18 cellular contexts compared by ENCODE assay signal in the genomic region with DNA sequence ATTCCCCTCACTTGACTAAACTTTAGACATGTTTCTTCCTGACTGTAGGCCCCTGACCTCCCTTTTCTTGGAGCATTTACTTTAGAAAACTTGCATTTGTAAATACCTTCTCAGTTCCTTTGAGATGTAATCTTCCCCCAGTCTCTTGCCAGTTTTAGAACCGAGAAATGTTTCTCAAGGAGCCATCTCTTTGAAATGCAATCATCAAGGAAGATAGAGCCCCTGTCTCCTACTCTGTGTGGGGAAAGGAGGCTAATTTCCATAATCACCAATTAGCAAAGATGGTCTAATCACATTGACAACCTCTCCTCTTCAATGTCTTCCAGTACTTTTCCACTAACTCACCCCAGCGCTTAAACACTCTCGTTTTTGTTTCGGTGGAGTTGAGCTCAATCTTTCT.
DNase-seq lines count a peak whose midpoint lies in the region; ATAC-seq and TF ChIP-seq lines count a peak whose summit lies in the region.
"Had no signal": no experiment of that assay in that cellular context is flagged by ENCODE, and none has a peak within 500 bp of the region (broad histone marks: within the 10 kb centered on the region; RNA-seq: fewer than 3 reads in every experiment).

No MANE protein-coding gene starts in this region.

- no peak overlapping the region for H3K27ac Mint-ChIP-seq in WTC11
- H3K27ac Mint-ChIP-seq in T-helper 2 cell treated with Interferon-gamma antibody and Interleukin-4, amounts not matched to agents 5 μg/mL and 100 μg/mL, for 36 hours, result no peak overlapping the region
- H3K27ac Mint-ChIP-seq: CD4-positive, CD25-positive, alpha-beta regulatory T cell; CD8-positive, alpha-beta memory T cell; H9 had no signal

- H3K4me2 ChIP-seq in mesendoderm (ENCODE audit: low read length), result no peak overlapping the region

- no peak for TF ChIP-seq CTCF in WTC11 (IDR thresholded peaks at IDR 0.05)

- H3K27me3 Mint-ChIP-seq in WTC11 (ENCODE audit: low read depth), result peaks cover 70% of the 10 kb centered on the region
- H3K27me3 Mint-ChIP-seq in T-helper 2 cell treated with Interferon-gamma antibody and Interleukin-4, amounts not matched to agents 5 μg/mL and 100 μg/mL, for 36 hours (ENCODE audit: low read depth), result peaks cover 5% of the 10 kb centered on the region
- H3K27me3 Mint-ChIP-seq: CD4-positive, CD25-positive, alpha-beta regulatory T cell had no signal

- H3K4ac ChIP-seq in mesendoderm (ENCODE audit: low read depth, low read length), result no peak overlapping the region

- H3K4me3 ChIP-seq in H7 (ENCODE audit: insufficient read depth, low read depth, low read length), result no peak overlapping the region
- H3K4me3 ChIP-seq in mesendoderm (ENCODE audit: low read length), result no peak overlapping the region

- no peak overlapping the region for H3K27ac ChIP-seq in mesendoderm (ENCODE audit: low read depth, low read length)

- H3K4me1 Mint-ChIP-seq in WTC11, result peaks cover 8% of the 10 kb centered on the region
- H3K4me1 Mint-ChIP-seq in T-helper 2 cell treated with Interferon-gamma antibody and Interleukin-4, amounts not matched to agents 5 μg/mL and 100 μg/mL, for 36 hours (ENCODE audit: low read depth), result no peaks in the 10 kb centered on the region
- H3K4me1 Mint-ChIP-seq: CD8-positive, alpha-beta memory T cell had no signal

- H3K9ac ChIP-seq in mesendoderm (ENCODE audit: low read length), result no peak overlapping the region

- no peak overlapping the region for H4K5ac ChIP-seq in mesendoderm (ENCODE audit: low read length)

- H3K36me3 Mint-ChIP-seq in WTC11, result no peaks in the 10 kb centered on the region
- no peaks in the 10 kb centered on the region for H3K36me3 Mint-ChIP-seq in T-helper 2 cell treated with Interferon-gamma antibody and Interleukin-4, amounts not matched to agents 5 μg/mL and 100 μg/mL, for 36 hours (ENCODE audit: low read depth)
- H3K36me3 Mint-ChIP-seq: CD4-positive, CD25-positive, alpha-beta regulatory T cell; CD8-positive, alpha-beta memory T cell had no signal

- H3K23ac ChIP-seq in mesendoderm (ENCODE audit: low read length), result no peak overlapping the region

- H3K56ac ChIP-seq in mesendoderm (ENCODE audit: low read length), result no peak overlapping the region

- no peak overlapping the region for H3K4me3 Mint-ChIP-seq in WTC11
- H3K4me3 Mint-ChIP-seq in T-helper 2 cell treated with Interferon-gamma antibody and Interleukin-4, amounts not matched to agents 5 μg/mL and 100 μg/mL, for 36 hours, result no peak overlapping the region
- H3K4me3 Mint-ChIP-seq: CD4-positive, CD25-positive, alpha-beta regulatory T cell; CD8-positive, alpha-beta memory T cell; H9 had no signal

- H3K79me2 ChIP-seq in mesendoderm (ENCODE audit: control insufficient read depth, insufficient read depth, low read length), result no peaks in the 10 kb centered on the region

- no peak overlapping the region for H2BK15ac ChIP-seq in mesendoderm (replicated peaks; ENCODE audit: low read depth)

- no peak overlapping the region for H3K18ac ChIP-seq in mesendoderm (ENCODE audit: low read length)

- no peaks in the 10 kb centered on the region for H3K79me1 ChIP-seq in mesendoderm (ENCODE audit: low read length)

- POLR2A ChIA-PET in WTC11 (lab: Charles Lee), result no interaction called here

- H4K8ac ChIP-seq in mesendoderm (ENCODE audit: low read depth, low read length), result no peak overlapping the region

- no peak overlapping the region for H2BK120ac ChIP-seq in mesendoderm (ENCODE audit: low read depth, low read length)

- H3K9me3 Mint-ChIP-seq in WTC11, result no peaks in the 10 kb centered on the region
- no peaks in the 10 kb centered on the region for H3K9me3 Mint-ChIP-seq in T-helper 2 cell treated with Interferon-gamma antibody and Interleukin-4, amounts not matched to agents 5 μg/mL and 100 μg/mL, for 36 hours
- H3K9me3 Mint-ChIP-seq: H9 had no signal

- DNase-seq in H7 (peak; percentile 1), WTC11 (ENCODE audit: low spot score) (no peak), mesendoderm (peak; percentile 80)
- DNase-seq in T-helper 2 cell treated with Interferon-gamma antibody and Interleukin-4, amounts not matched to agents 5 μg/mL and 100 μg/mL, for 36 hours (ENCODE audit: low spot score), result no peak
- DNase-seq: ACHN; BE2C; C1 segment of cervical spinal cord; CD4-positive, CD25-positive, alpha-beta regulatory T cell; CD8-positive, alpha-beta memory T cell; COR-L47; DMS 273 treated with DMSO at 0.1 percent for 48 hours; DMS53; DND-41; EL; GOT3; H9 had no signal

- H3K36me3 ChIP-seq in H7 (replicated peaks; ENCODE audit: control insufficient read depth, insufficient read depth, low read length) (no peaks in the 10 kb centered on the region), mesendoderm (ENCODE audit: control insufficient read depth, insufficient read depth, low read length) (no peaks in the 10 kb centered on the region)
- H3K36me3 ChIP-seq: BE2C had no signal

- peaks cover 19% of the 10 kb centered on the region for H3K27me3 ChIP-seq in H7 (ENCODE audit: control insufficient read depth, insufficient read depth, low read length)
- H3K27me3 ChIP-seq in mesendoderm (ENCODE audit: insufficient read depth, low read length, poor library complexity), result no peaks in the 10 kb centered on the region
- H3K27me3 ChIP-seq: BE2C had no signal

- no peak overlapping the region for H2BK5ac ChIP-seq in mesendoderm (ENCODE audit: low read length)

- peaks cover 3% of the 10 kb centered on the region for H3K4me1 ChIP-seq in mesendoderm (ENCODE audit: control insufficient read depth, low read depth, low read length)
- H3K4me1 ChIP-seq: BE2C had no signal

- CTCF ChIA-PET in WTC11 (lab: Charles Lee), result interaction anchor here (0.9 kb wide), 1 partner anchor 29 kb away, joined by 5 read pairs; no protein-coding TSS in a partner anchor

- WGBS in mesendoderm (ENCODE audit: extremely low coverage, insufficient coverage, low lambda C conversion rate), result no CpG with 5 or more reads among the region's 4 CpGs

- ATAC-seq in WTC11 (peak; percentile 57), HG02678 (IDR thresholded peaks at IDR 0.05; ENCODE audit: unreplicated experiment) (no peak), GM18858 (IDR thresholded peaks at IDR 0.05; ENCODE audit: unreplicated experiment) (no peak)

- H2AK5ac ChIP-seq in mesendoderm (ENCODE audit: low read length), result no peak overlapping the region

TF ChIP-seq in WTC11, 78 proteins besides CTCF, POLR2A, EP300 and RAD21:
- TF ChIP-seq FOXK1 (CRISPR knock-in tag; IDR thresholded peaks at IDR 0.05) (no peak), HMGA2 (CRISPR knock-in tag; IDR thresholded peaks at IDR 0.05) (no peak), ZNF317 (CRISPR knock-in tag; IDR thresholded peaks at IDR 0.05; ENCODE audit: borderline replicate concordance, low read depth) (no peak)
TF ChIP-seq in WTC11: peak in this region for 0.

Comparison
In these comparisons a context has a peak if more than half of its experiments do, and no peak if none do; other contexts are left out.
1. DNase-seq: peak in H7 (single experiment) and mesendoderm (single experiment); none in WTC11 (single experiment) and T-helper 2 cell treated with Interferon-gamma antibody and Interleukin-4, amounts not matched to agents 5 μg/mL and 100 μg/mL, for 36 hours (single experiment).